In the genomic region with DNA sequence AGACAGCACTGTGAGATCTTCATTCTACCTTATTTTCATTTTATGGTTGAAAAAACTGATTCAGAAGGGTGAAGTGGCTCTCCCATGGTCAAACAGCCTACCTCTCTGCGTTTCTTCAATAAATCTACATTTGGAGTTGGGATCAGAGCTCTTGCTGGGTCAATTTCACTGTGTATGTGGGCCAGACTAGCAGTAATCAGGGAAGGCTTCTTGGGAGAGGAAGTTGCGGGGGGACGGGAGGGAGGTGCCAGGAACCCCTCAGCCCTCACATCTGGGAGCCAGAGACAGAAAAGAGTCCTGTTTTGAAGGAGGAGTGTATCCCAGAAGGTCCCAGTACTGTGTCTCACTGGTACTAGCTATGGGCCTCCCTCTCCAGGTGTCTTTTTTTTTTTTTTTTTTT, we compare ENCODE assay signal across 8 cellular contexts. TPM values are rescaled to one million over a fixed set of nuclear protein-coding genes. Genes with fewer than 3 reads are reported as not detected.
DNase-seq lines count a peak whose midpoint lies in the region; ATAC-seq and TF ChIP-seq lines count a peak whose summit lies in the region.

No MANE protein-coding gene starts in this region.

- no peak for TF ChIP-seq CTCF in RWPE1 (conservative IDR thresholded peaks at IDR 0.05; ENCODE audit: low read depth)
- TF ChIP-seq CTCF in epithelial cell of proximal tubule (conservative IDR thresholded peaks at IDR 0.05; ENCODE audit: low read depth, low read length), result no peak
- TF ChIP-seq CTCF in prostate gland (IDR thresholded peaks at IDR 0.05), result no peak

- peak overlapping the region; percentile 83 for H3K27ac ChIP-seq in RWPE1
- peak overlapping the region; percentile 87 for H3K27ac ChIP-seq in prostate gland

- TF ChIP-seq POLR2A in prostate gland (IDR thresholded peaks at IDR 0.05), result no peak

- WGBS in prostate gland, result 67% methylated on average over 3 of the region's 3 CpGs

- H3K9ac ChIP-seq in ES-I3 (ENCODE audit: low read depth, low read length), result peak overlapping the region; percentile 80

- ATAC-seq in HG03025 (IDR thresholded peaks at IDR 0.05; ENCODE audit: low FRiP score, unreplicated experiment), result no peak
- ATAC-seq in GM19035 (IDR thresholded peaks at IDR 0.05; ENCODE audit: unreplicated experiment), result no peak

- H3K9me3 ChIP-seq in ES-I3 (ENCODE audit: control insufficient read depth, insufficient read depth, low read length), result no peaks in the 10 kb centered on the region
- no peaks in the 10 kb centered on the region for H3K9me3 ChIP-seq in prostate gland

- H3K27me3 ChIP-seq in prostate gland (replicated peaks; ENCODE audit: insufficient read depth), result no peaks in the 10 kb centered on the region

- no peaks in the 10 kb centered on the region for H3K4me1 ChIP-seq in ES-I3 (ENCODE audit: insufficient read depth, low read length)
- peaks cover 7% of the 10 kb centered on the region for H3K4me1 ChIP-seq in prostate gland (replicated peaks)

- H3K4me3 ChIP-seq in epithelial cell of proximal tubule (ENCODE audit: low read depth, low read length) (peak overlapping the region; percentile 82), prostate gland (peak overlapping the region; percentile 59 to 87)

- POLR2A ChIA-PET in RWPE1 (lab: Yijun Ruan, JAX; ENCODE audit: low non-redundant PET), result interaction anchor here (1.1 to 1.2 kb wide), 2 partner anchors 13 to 33 kb away, joined by 4 to 12 read pairs; a partner anchor contains a TSS

- CTCF ChIA-PET in RWPE1 (lab: Yijun Ruan, JAX), result interaction anchor here (0.6 to 1.2 kb wide), 6 partner anchors 11 to 97 kb away, joined by 3 to 5 read pairs (median 3); no protein-coding TSS in a partner anchor

- DNase-seq in RWPE1 (ENCODE audit: low spot score) (no peak), epithelial cell of proximal tubule (ENCODE audit: low read depth) (no peak), prostate gland (ENCODE audit: low spot score) (no peak), COLO829 (ENCODE audit: low spot score) (no peak)
- no peak for DNase-seq in stimulated activated CD4-positive, alpha-beta T cell treated with anti-CD3 and anti-CD28 coated beads, Interleukin-2, amount 100 ng/mL, for 24 hours

- H3K36me3 ChIP-seq in ES-I3 (ENCODE audit: insufficient read depth, low read length) (peaks cover 4% of the 10 kb centered on the region; the same call in 1 of the 2 replicates), prostate gland (no peaks in the 10 kb centered on the region)

- intact Hi-C loops in prostate gland (cut with DNase I), result loop anchor here (5.0 kb wide), 1 partner anchor 36 kb away; a partner anchor contains a TSS

RNA-seq across cellular contexts. Expression of a gene that starts 0.9 kb away (rescaled TPM):
- 128 and 207 TPM in 2 replicates for total RNA-seq in epithelial cell of proximal tubule
- total RNA-seq in prostate gland, result 100 to 1,000 TPM; 115 to 130 TPM

RNA-seq across cellular contexts. Expression of a gene that starts 13.1 kb away (rescaled TPM):
- total RNA-seq in epithelial cell of proximal tubule (1,133 and 1,698 TPM in 2 replicates), prostate gland (100 to 1,000 TPM; 646 to 738 TPM)

RNA-seq across cellular contexts. Expression of a gene that starts 15.2 kb away (rescaled TPM):
- 223 and 315 TPM in 2 replicates for total RNA-seq in epithelial cell of proximal tubule
- total RNA-seq in prostate gland, result 100 to 1,000 TPM; 326 to 536 TPM

RNA-seq across cellular contexts. Expression of a gene that starts 30.0 kb away (rescaled TPM):
- 141 and 167 TPM in 2 replicates for total RNA-seq in epithelial cell of proximal tubule
- 100 to 1,000 TPM in 1 of 2 donors, 10 to 100 TPM in 1; 98.9 to 149 TPM for total RNA-seq in prostate gland

RNA-seq across cellular contexts. Expression of a gene that starts 36.7 kb away (rescaled TPM):
- 7.6 and 10.9 TPM in 2 replicates for total RNA-seq in epithelial cell of proximal tubule
- 10 to 100 TPM; 10.7 to 44.4 TPM for total RNA-seq in prostate gland
